ENCODE assay signal across 8 cellular contexts in the genomic region with DNA sequence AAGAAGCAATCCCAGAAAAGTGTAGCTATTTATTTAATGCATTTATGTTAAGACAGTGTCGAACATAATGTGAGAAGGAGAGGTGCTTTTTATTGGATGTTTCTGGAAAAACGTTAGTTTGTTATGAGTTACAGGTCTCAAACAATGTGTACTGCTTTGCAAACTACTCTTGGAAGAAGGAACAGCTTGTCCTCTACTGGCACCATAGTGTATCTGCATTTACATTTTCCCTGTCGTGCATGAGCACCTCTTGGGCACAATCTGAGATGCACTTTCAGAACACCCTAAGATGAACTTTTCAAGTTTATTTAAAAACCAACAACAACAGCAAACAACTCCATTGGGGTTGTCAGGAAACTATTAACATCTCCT. TPM values are rescaled to one million over a fixed set of nuclear protein-coding genes. Genes with fewer than 3 reads are reported as not detected.
DNase-seq lines count a peak whose midpoint lies in the region; ATAC-seq, FAIRE-seq and TF ChIP-seq lines count a peak whose summit lies in the region.

No MANE protein-coding gene starts in this region.

- no peak overlapping the region for H3K27ac ChIP-seq in astrocyte (ENCODE audit: low read depth, low read length)
- H3K27ac ChIP-seq in right lobe of liver = peak overlapping the region in 2 of 3 donors; percentile 33 to 78

- H3K9me3 Mint-ChIP-seq in astrocyte (ENCODE audit: unreplicated experiment) = no peaks in the 10 kb centered on the region

- no peak overlapping the region for H3K4me2 ChIP-seq in astrocyte (ENCODE audit: low read length)

- no peaks in the 10 kb centered on the region for H3K4me1 Mint-ChIP-seq in astrocyte (ENCODE audit: low read depth, unreplicated experiment)

- H3K4me3 ChIP-seq in BE2C (ENCODE audit: low read depth, low read length) (no peak overlapping the region), HFF-Myc (replicated peaks; ENCODE audit: low read depth, low read length) (no peak overlapping the region), astrocyte (ENCODE audit: insufficient read depth, low read depth, low read length) (no peak overlapping the region), right lobe of liver (peak overlapping the region in 2 of 3 donors; percentile 15 to 36)

- H3K27ac Mint-ChIP-seq in astrocyte (ENCODE audit: unreplicated experiment) = no peak overlapping the region

- no peaks in the 10 kb centered on the region for H3K79me2 ChIP-seq in astrocyte (ENCODE audit: insufficient read depth, low read length)

- H3K4me1 ChIP-seq in BE2C (no peaks in the 10 kb centered on the region), astrocyte (ENCODE audit: insufficient read depth, low read length) (no peaks in the 10 kb centered on the region), right lobe of liver (peaks cover 0 to 25% (median 6%) of the 10 kb centered on the region in 4 donors)

- H3K9ac ChIP-seq in astrocyte (ENCODE audit: low read length) = no peak overlapping the region

- no peaks in the 10 kb centered on the region for H3K27me3 Mint-ChIP-seq in astrocyte (ENCODE audit: low read depth, unreplicated experiment)

- TF ChIP-seq POLR2A in right lobe of liver (IDR thresholded peaks at IDR 0.05) = no peak

- no peaks in the 10 kb centered on the region for H3K36me3 Mint-ChIP-seq in astrocyte (ENCODE audit: low read depth, unreplicated experiment)

- H3K36me3 ChIP-seq in BE2C = no peaks in the 10 kb centered on the region
- no peaks in the 10 kb centered on the region for H3K36me3 ChIP-seq in astrocyte (ENCODE audit: insufficient read depth, low read length)
- H3K36me3 ChIP-seq in right lobe of liver = no peaks in the 10 kb centered on the region

- 6% methylated on average over 3 of the region's 3 CpGs for WGBS in right lobe of liver (ENCODE audit: insufficient coverage, low coverage, low lambda C conversion rate, missing lambda C conversion rate)

- intact Hi-C loops in right lobe of liver (cut with DNase I) = loop anchor here in 1 of 2 donors (10.0 kb wide), 1 partner anchor 109 kb away; the partner anchor contains the start of gene METTL21A

- H3K9me3 ChIP-seq in BE2C (no peaks in the 10 kb centered on the region), astrocyte (ENCODE audit: insufficient read depth, low read depth, low read length) (no peaks in the 10 kb centered on the region), right lobe of liver (no peaks in the 10 kb centered on the region)

- no peak overlapping the region for H3K4me3 Mint-ChIP-seq in astrocyte (ENCODE audit: unreplicated experiment)

- FAIRE-seq in astrocyte (lab: Jason Lieb, UNC) = peak; percentile 5

- H2AFZ ChIP-seq in astrocyte (ENCODE audit: low read depth, low read length) = no peak overlapping the region

- H3K27me3 ChIP-seq in BE2C (no peaks in the 10 kb centered on the region), astrocyte (ENCODE audit: insufficient read depth, low read length) (no peaks in the 10 kb centered on the region), right lobe of liver (no peaks in the 10 kb centered on the region)

- H4K20me1 ChIP-seq in astrocyte (ENCODE audit: insufficient read depth, low read length) = no peaks in the 10 kb centered on the region

- TF ChIP-seq CTCF in BE2C (IDR thresholded peaks at IDR 0.05; ENCODE audit: low read depth, low read length) = peak; percentile 71
- TF ChIP-seq CTCF in HFF-Myc (IDR thresholded peaks at IDR 0.05; ENCODE audit: low read depth, low read length, missing control alignments) = peak; percentile 33
- peak; percentile 48 for TF ChIP-seq CTCF in astrocyte (IDR thresholded peaks at IDR 0.05; ENCODE audit: insufficient read depth, low read depth, low read length)
- TF ChIP-seq CTCF in right lobe of liver (IDR thresholded peaks at IDR 0.05) = peak; percentile 45 to 65 (median 58)

- ATAC-seq in right lobe of liver (peak; percentile 90 to 95 (median 92)), GM21576 (IDR thresholded peaks at IDR 0.05; ENCODE audit: unreplicated experiment) (no peak), GM19035 (IDR thresholded peaks at IDR 0.05; ENCODE audit: unreplicated experiment) (no peak), GM18519 (IDR thresholded peaks at IDR 0.05; ENCODE audit: low FRiP score, unreplicated experiment) (no peak)

- DNase-seq in BE2C (no peak), HFF-Myc (ENCODE audit: extremely low read depth, low read depth) (no peak), astrocyte (ENCODE audit: low read depth) (no peak), right lobe of liver (no peak)
- no peak for DNase-seq in NK-92 treated with Interleukin-12 subunit alpha and Interleukin-12 subunit beta, amount 100 ng/mL, for 24 hours (lab: John Stamatoyannopoulos, UW)

RNA-seq across cellular contexts. Expression of gene CCNYL1, which starts 22.8 kb away (rescaled TPM):
- 6.1 TPM for polyA plus RNA-seq in BE2C (2012; ENCODE audit: insufficient read depth, insufficient read length, low read depth)
- total RNA-seq in astrocyte = 26.2 and 35.2 TPM in 2 replicates
- total RNA-seq in right lobe of liver = 10 to 100 TPM in 2 of 6 experiments, 1 to 10 TPM in 4; 7.1 to 11.9 (median 9.4) TPM

RNA-seq across cellular contexts. Expression of gene FZD5, which starts 35.5 kb away (rescaled TPM):
- polyA plus RNA-seq in BE2C (2012; ENCODE audit: insufficient read depth, insufficient read length, low read depth) = 0.85 TPM
- total RNA-seq in astrocyte (3.2 and 3.7 TPM in 2 replicates), right lobe of liver (10 to 100 TPM; 18.5 to 37.4 (median 29.3) TPM)

Comparison
In these comparisons a context has a peak if more than half of its experiments do, and no peak if none do; other contexts are left out.
1. H3K4me3 ChIP-seq: peak in right lobe of liver (2 of 3); none in BE2C (single experiment), HFF-Myc (single experiment) and astrocyte (single experiment).
2. ATAC-seq: peak in right lobe of liver (4 of 4); none in GM21576 (single experiment), GM19035 (single experiment) and GM18519 (single experiment).
3. Peak in every context shown above with its lines, with median percentiles within 50 percentile points of each other: CTCF ChIP-seq.